In genomic region chr5:177452688-177453638, GRCh38 we compare ENCODE assay signal across 10 cellular contexts. TPM values are rescaled to one million over a fixed set of nuclear protein-coding genes. Genes with fewer than 3 reads are reported as not detected.
DNase-seq lines count a peak whose midpoint lies in the region; ATAC-seq, FAIRE-seq and TF ChIP-seq lines count a peak whose summit lies in the region.
"Had no signal": no experiment of that assay in that cellular context is flagged by ENCODE, and none has a peak within 500 bp of the region (broad histone marks: within the 10 kb centered on the region; RNA-seq: fewer than 3 reads in every experiment).

No MANE protein-coding gene starts in this region.

- peaks cover 4% of the 10 kb centered on the region for H3K36me3 Mint-ChIP-seq in CD8-positive, alpha-beta T cell
- H3K36me3 Mint-ChIP-seq in naive thymus-derived CD8-positive, alpha-beta T cell = peaks cover 0 to 3% (median 0%) of the 10 kb centered on the region in 3 donors

- no peak overlapping the region for H3K27ac ChIP-seq in CD8-positive, alpha-beta T cell (ENCODE audit: low read depth, low read length)
- peak overlapping the region; percentile 2; the same call in 1 of the 2 replicates for H3K27ac ChIP-seq in HCT116 (ENCODE audit: low read depth, low read length)
- no peak overlapping the region for H3K27ac ChIP-seq in K562 (ENCODE audit: extremely low read depth, low read depth, low read length)
- no peak overlapping the region for H3K27ac ChIP-seq in ovary

- H3K4me2 ChIP-seq in HCT116 (ENCODE audit: low read length) (peak overlapping the region; percentile 96), K562 (ENCODE audit: insufficient read depth, low read length) (no peak overlapping the region)

- peaks cover 28% of the 10 kb centered on the region for H3K4me1 Mint-ChIP-seq in CD8-positive, alpha-beta T cell (ENCODE audit: low read depth)
- peaks cover 21 to 51% (median 38%) of the 10 kb centered on the region in 4 donors for H3K4me1 Mint-ChIP-seq in naive thymus-derived CD8-positive, alpha-beta T cell

- intact Hi-C loops in CD8-positive, alpha-beta T cell (cut with DNase I, micrococcal nuclease) = no loop called here
- intact Hi-C loops in HCT116 (cut with micrococcal nuclease) (no loop called here), K562 (cut with micrococcal nuclease) (no loop called here), ovary (cut with DNase I) (loop anchor here in 3 of 4 donors (5.0 to 10.0 kb wide), 4 partner anchors 36 to 338 kb away; partner anchors contain the start of gene MXD3 (in 2 of the 3))

- H3K27me3 ChIP-seq in CD8-positive, alpha-beta T cell (ENCODE audit: insufficient read depth, low read length) = no peaks in the 10 kb centered on the region
- no peaks in the 10 kb centered on the region for H3K27me3 ChIP-seq in HCT116 (ENCODE audit: insufficient read depth, low read length)
- H3K27me3 ChIP-seq in K562 (ENCODE audit: control insufficient read depth in 2 of 2, insufficient read depth in 2 of 2, low read length in 2 of 2) = no peaks in the 10 kb centered on the region
- no peaks in the 10 kb centered on the region for H3K27me3 ChIP-seq in ovary

- POLR2A ChIA-PET in CD8-positive, alpha-beta T cell (lab: Charles Lee) = interaction anchor here (1.1 to 22.6 kb wide), 9 partner anchors 8 to 140 kb away, joined by 3 to 498 read pairs (median 4); partner anchors contain the start of genes GRK6 and PFN3
- POLR2A ChIA-PET in HCT116 (lab: Charles Lee) (interaction anchor here (0.6 to 1.0 kb wide), 4 partner anchors 26 to 54 kb away, joined by 3 to 5 read pairs (median 4); partner anchors contain the start of gene GRK6), K562 (lab: Yijun Ruan, JAX) (interaction anchor here (0.5 to 2.5 kb wide), 9 partner anchors 8 to 386 kb away, joined by 3 to 19 read pairs (median 4); partner anchors contain the start of genes GRK6, LMAN2 and PDLIM7)
- POLR2A ChIA-PET in naive thymus-derived CD8-positive, alpha-beta T cell (lab: Charles Lee) = interaction anchor here (0.8 to 25.4 kb wide), 8 partner anchors 9 to 83 kb away, joined by 3 to 1530 read pairs (median 4); partner anchors contain the start of genes F12, GRK6 and PRR7

- RAD21 ChIA-PET in HCT116 (lab: Charles Lee; ENCODE audit: low non-redundant PET in 1 of 2, low total read pairs in 2 of 2, uncharacterized antibody in 2 of 2, unreplicated experiment in 2 of 2) = interaction anchor here in 1 of 2 experiments (1.5 kb wide), 1 partner anchor 62 kb away, joined by 6 read pairs; no protein-coding TSS in a partner anchor

- CTCF ChIA-PET in CD8-positive, alpha-beta T cell (lab: Charles Lee) = interaction anchor here (0.8 to 26.7 kb wide), 13 partner anchors 10 to 143 kb away, joined by 3 to 628 read pairs (median 18); partner anchors contain the start of genes F12, GRK6, PFN3 and PRR7
- CTCF ChIA-PET in HCT116 (lab: Charles Lee) (interaction anchor here (1.9 to 6.8 kb wide), 4 partner anchors 27 to 143 kb away, joined by 5 to 85 read pairs (median 18); partner anchors contain the start of genes GRK6 and PFN3), K562 (lab: Yijun Ruan, JAX; ENCODE audit: low intra/inter-chr PET ratio) (interaction anchor here (0.8 to 6.2 kb wide), 3 partner anchors 49 to 339 kb away, joined by 3 to 107 read pairs (median 78); no protein-coding TSS in a partner anchor)

- no peak overlapping the region for H2AFZ ChIP-seq in HCT116 (ENCODE audit: low read depth, low read length, poor library complexity, severe bottlenecking)
- H2AFZ ChIP-seq in K562 (ENCODE audit: low read depth, low read length) = no peak overlapping the region

- BruUV-seq in HCT116 (replicated peaks; lab: Mats Ljungman, UMichigan) = no TSS peak
- BruUV-seq in K562 (replicated peaks; lab: Mats Ljungman, UMichigan) = no TSS peak

- H4K20me1 ChIP-seq in HCT116 (ENCODE audit: insufficient read depth) (no peaks in the 10 kb centered on the region), K562 (replicated peaks; ENCODE audit: control insufficient read depth, insufficient read depth, low read length) (peaks cover 16% of the 10 kb centered on the region)

- no peak overlapping the region for H3K27ac Mint-ChIP-seq in CD8-positive, alpha-beta T cell
- H3K27ac Mint-ChIP-seq in naive thymus-derived CD8-positive, alpha-beta T cell = peak overlapping the region in 9 of 10 donors; percentile 61 to 98 (median 70)

- H3K9me3 ChIP-seq in CD8-positive, alpha-beta T cell (ENCODE audit: low read length) = no peaks in the 10 kb centered on the region
- no peaks in the 10 kb centered on the region for H3K9me3 ChIP-seq in HCT116 (ENCODE audit: control insufficient read depth in 1 of 2, insufficient read depth in 1 of 2, low read depth in 1 of 2, low read length in 2 of 2)
- H3K9me3 ChIP-seq in K562 (replicated peaks; ENCODE audit: control insufficient read depth, insufficient read depth, low read depth, low read length) = no peaks in the 10 kb centered on the region
- H3K9me3 ChIP-seq in ovary = no peaks in the 10 kb centered on the region

- no peak for FAIRE-seq in K562 (lab: Jason Lieb, UNC)
- FAIRE-seq: colon had no signal

- no peaks in the 10 kb centered on the region for H3K36me3 ChIP-seq in CD8-positive, alpha-beta T cell (ENCODE audit: insufficient read depth, low read length)
- H3K36me3 ChIP-seq in HCT116 (ENCODE audit: control insufficient read depth in 1 of 2, insufficient read depth in 2 of 2, low read length in 2 of 2) (peaks cover 0 to 1% of the 10 kb centered on the region in 2 experiments; a peak in 1 of 4 replicates), K562 (ENCODE audit: control insufficient read depth, insufficient read depth, low read length) (peaks cover 10% of the 10 kb centered on the region; the same call in 1 of the 3 replicates), ovary (no peaks in the 10 kb centered on the region)

- TF ChIP-seq CTCF in CD8-positive, alpha-beta T cell (IDR thresholded peaks at IDR 0.05) = no peak
- peak in 1 of 3 experiments; percentile 23; a peak in 1 of 6 replicates for TF ChIP-seq CTCF in HCT116 (IDR thresholded peaks at IDR 0.05 in 2 of 3, conservative IDR thresholded peaks at IDR 0.05 in 1 of 3; ENCODE audit: borderline replicate concordance in 1 of 3, insufficient read depth in 1 of 3, low read depth in 2 of 3, low read length in 2 of 3)
- TF ChIP-seq CTCF in K562 (IDR thresholded peaks at IDR 0.05 in 2 of 3, conservative IDR thresholded peaks at IDR 0.05 in 1 of 3; ENCODE audit: insufficient read depth in 2 of 3, low read depth in 1 of 3, low read length in 3 of 3) = no peak
- TF ChIP-seq CTCF in ovary (IDR thresholded peaks at IDR 0.05) = no peak
- TF ChIP-seq CTCF in GM13976 (IDR thresholded peaks at IDR 0.05; ENCODE audit: borderline replicate concordance, control extremely low read depth, extremely low read depth, insufficient read depth, missing control alignments) = no peak

- peaks cover 3% of the 10 kb centered on the region for H3K9me1 ChIP-seq in K562 (ENCODE audit: control insufficient read depth, insufficient read depth, low read length)

- in situ Hi-C loops in K562 (cut with MboI) (loop anchor here (10.0 kb wide), 1 partner anchor 338 kb away; no protein-coding TSS in a partner anchor), GM13976 (cut with MboI; ENCODE audit: low sequenced_read_pairs, unreplicated experiment) (loop anchor here (10.0 kb wide), 1 partner anchor 48 kb away; the partner anchor contains the start of genes F12 and PFN3)

- H3K27me3 Mint-ChIP-seq in CD8-positive, alpha-beta T cell (ENCODE audit: low read depth) = no peaks in the 10 kb centered on the region
- no peaks in the 10 kb centered on the region for H3K27me3 Mint-ChIP-seq in naive thymus-derived CD8-positive, alpha-beta T cell

- peak overlapping the region; percentile 15 for H3K4me3 Mint-ChIP-seq in CD8-positive, alpha-beta T cell
- H3K4me3 Mint-ChIP-seq in naive thymus-derived CD8-positive, alpha-beta T cell = peak overlapping the region; percentile 18 to 89 (median 79)

- H3K79me2 ChIP-seq in HCT116 (ENCODE audit: insufficient read depth, low read length) = peaks cover 35% of the 10 kb centered on the region
- H3K79me2 ChIP-seq in K562 (ENCODE audit: control insufficient read depth, insufficient read depth, low read length) = peaks cover 10% of the 10 kb centered on the region; the same call in 2 of the 3 replicates
- H3K79me2 ChIP-seq: parathyroid adenoma had no signal

- DNase-seq in CD8-positive, alpha-beta T cell = no peak
- DNase-seq in HCT116 (ENCODE audit: low read depth, low spot score) (no peak), K562 (ENCODE audit: extremely low read depth in 1 of 4, low spot score in 3 of 4) (no peak), ovary (no peak), epidermal melanocyte (ENCODE audit: insufficient read length, low spot score) (no peak), GM13976 (ENCODE audit: low spot score) (no peak)
- DNase-seq in naive thymus-derived CD8-positive, alpha-beta T cell = no peak

- H3K9ac ChIP-seq in HCT116 (ENCODE audit: low read length) (peak overlapping the region; percentile 92; the same call in 1 of the 2 replicates), K562 (ENCODE audit: insufficient read depth in 1 of 2, low read depth in 2 of 2, low read length in 2 of 2) (peak overlapping the region in 1 of 2 experiments; percentile 39; a peak in 1 of 4 replicates)
- H3K9ac ChIP-seq: parathyroid adenoma had no signal

- H3K4me3 ChIP-seq in CD8-positive, alpha-beta T cell (ENCODE audit: low read depth, low read length) = no peak overlapping the region
- H3K4me3 ChIP-seq in HCT116 (replicated peaks in 1 of 2; ENCODE audit: low read depth in 1 of 2, low read length in 2 of 2) = no peak overlapping the region
- H3K4me3 ChIP-seq in K562 = no peak overlapping the region
- H3K4me3 ChIP-seq in ovary = no peak overlapping the region

- ATAC-seq in CD8-positive, alpha-beta T cell = no peak
- ATAC-seq in HCT116 = no peak
- no peak for ATAC-seq in K562
- no peak for ATAC-seq in naive thymus-derived CD8-positive, alpha-beta T cell
- ATAC-seq in GM21619 (IDR thresholded peaks at IDR 0.05; ENCODE audit: unreplicated experiment) = no peak

- H3K9me2 ChIP-seq in HCT116 (ENCODE audit: insufficient read depth) = no peaks in the 10 kb centered on the region

- no peak for TF ChIP-seq RAD21 in HCT116 (IDR thresholded peaks at IDR 0.05; ENCODE audit: low read depth)
- no peak for TF ChIP-seq RAD21 in K562 (CRISPR knock-in tag; conservative IDR thresholded peaks at IDR 0.05 in 1 of 2, IDR thresholded peaks at IDR 0.05 in 1 of 2)

- H3K9me3 Mint-ChIP-seq in CD8-positive, alpha-beta T cell = no peaks in the 10 kb centered on the region
- no peaks in the 10 kb centered on the region for H3K9me3 Mint-ChIP-seq in naive thymus-derived CD8-positive, alpha-beta T cell

- TF ChIP-seq POLR2A in HCT116 (IDR thresholded peaks at IDR 0.05; ENCODE audit: borderline replicate concordance, extremely low read depth, insufficient read depth, insufficient read length) (no peak), K562 (conservative IDR thresholded peaks at IDR 0.05) (no peak), ovary (IDR thresholded peaks at IDR 0.05) (no peak)

- H3K4me1 ChIP-seq in CD8-positive, alpha-beta T cell (ENCODE audit: insufficient read depth, low read length) = peaks cover 19% of the 10 kb centered on the region
- H3K4me1 ChIP-seq in HCT116 (ENCODE audit: control insufficient read depth in 1 of 2, insufficient read depth in 2 of 2, low read length in 2 of 2) = peaks cover 27 to 75% of the 10 kb centered on the region in 2 experiments
- H3K4me1 ChIP-seq in K562 (replicated peaks in 1 of 2; ENCODE audit: control insufficient read depth in 2 of 2, insufficient read depth in 2 of 2, low read length in 2 of 2) = peaks cover 0 to 50% of the 10 kb centered on the region in 2 experiments; a peak in 3 of 5 replicates
- peaks cover 7% of the 10 kb centered on the region for H3K4me1 ChIP-seq in ovary (ENCODE audit: insufficient read depth)

- WGBS in K562 (ENCODE audit: insufficient coverage, low coverage, missing lambda C conversion rate) = 80% methylated on average over 15 of the region's 17 CpGs
- WGBS in ovary, 3 donors = 83 to 92% (median 84%) methylated on average over 17 of the region's 17 CpGs

- TF ChIP-seq EP300 in K562 (IDR thresholded peaks at IDR 0.05; ENCODE audit: low read length) (no peak), ovary (IDR thresholded peaks at IDR 0.05) (no peak)

RNA-seq across cellular contexts. Expression of gene PRR7, which starts 6.3 kb away (rescaled TPM):
- total RNA-seq in CD8-positive, alpha-beta T cell = 10 to 100 TPM; 21.0 TPM
- 39.9 TPM for total RNA-seq in HCT116 (2021; ENCODE audit: unreplicated experiment)
- 28.9 and 29.4 TPM in 2 replicates for polyA plus RNA-seq in HCT116 (2012)
- 1.6 TPM in 1 of 2 replicates, not detected in the other for total RNA-seq in K562 (2011; cell fraction: chromatin; rRNA removed; ENCODE audit: low replicate concordance)
- total RNA-seq in K562 (2011; cell fraction: nucleolus; rRNA removed) = 3.3 and 4.7 TPM in 2 replicates
- total RNA-seq in K562 (2011; cell fraction: nucleoplasm; rRNA removed) = 1.0 and 1.9 TPM in 2 replicates
- 11.3 and 14.9 TPM in 2 replicates for total RNA-seq in K562 (2014; rRNA removed)
- not detected in 2 replicates for total RNA-seq in K562 (2014; rRNA removed; fragmentation: Illumina TruSeq; extraction: Trizol)
- 0.80 and 1.2 TPM in 2 replicates for total RNA-seq in K562 (2015; rRNA removed; fragmentation: Illumina TruSeq; extraction: Trizol)
- total RNA-seq in K562 (2021) = 9.7 and 10.4 TPM in 2 replicates
- 0.92 and 1.0 TPM in 2 replicates for polyA plus RNA-seq in K562 (2011; rRNA removed)
- polyA plus RNA-seq in K562 (2011; cell fraction: cytosol; rRNA removed) = 3.5 and 22.1 TPM in 2 replicates
- polyA plus RNA-seq in K562 (2011; cell fraction: nucleus; rRNA removed) = 3.3 and 7.7 TPM in 2 replicates
- 2.3 and 4.3 TPM in 2 replicates for polyA plus RNA-seq in K562 (2012)
- polyA plus RNA-seq in K562 (2014; fragmentation: Illumina TruSeq; extraction: Trizol) = 0.24 TPM in 1 of 2 replicates, not detected in the other
- polyA plus RNA-seq in K562 (2014; fragmentation: Nextera tagmentation; extraction: Ambion mirVana) = not detected
- 10.9 and 11.2 TPM in 2 replicates for polyA plus RNA-seq in K562 (2014; rRNA removed)
- polyA minus RNA-seq in K562 (2011; rRNA and poly(A)+ RNA removed) = not detected in 2 replicates
- polyA minus RNA-seq in K562 (2011; cell fraction: cytosol; rRNA and poly(A)+ RNA removed) = 3.3 and 6.1 TPM in 2 replicates
- 2.1 and 2.6 TPM in 2 replicates for polyA minus RNA-seq in K562 (2011; cell fraction: nucleus; rRNA and poly(A)+ RNA removed)
- 1 to 10 TPM; 7.6 to 7.7 TPM for total RNA-seq in naive thymus-derived CD8-positive, alpha-beta T cell
- polyA plus RNA-seq in naive thymus-derived CD8-positive, alpha-beta T cell = 10 to 100 TPM; 14.6 to 21.6 (median 20.6) TPM
- 10 to 100 TPM in 1 of 7 donors, 1 to 10 TPM in 5, under 1 TPM in 1; 0.66 to 11.4 (median 2.1) TPM for total RNA-seq in ovary
- under 1 TPM in 1 of 2 donors, not detected in 1; 0.51 TPM for polyA plus RNA-seq in ovary

RNA-seq across cellular contexts. Expression of gene DBN1, which starts 20.5 kb away (rescaled TPM):
- 10 to 100 TPM; 16.2 to 19.9 TPM for total RNA-seq in CD8-positive, alpha-beta T cell
- total RNA-seq in HCT116 (2021; ENCODE audit: unreplicated experiment) (144 TPM), K562 (2014; rRNA removed) (72.9 and 87.2 TPM in 2 replicates), K562 (2014; rRNA removed; fragmentation: Illumina TruSeq; extraction: Trizol) (11.7 and 12.3 TPM in 2 replicates), K562 (2015; rRNA removed; fragmentation: Illumina TruSeq; extraction: Trizol) (27.9 and 33.0 TPM in 2 replicates), K562 (2021) (78.9 and 84.3 TPM in 2 replicates), ovary (10 to 100 TPM; 35.1 to 91.6 (median 57.0) TPM)
- polyA plus RNA-seq in HCT116 (2012) = 110 and 117 TPM in 2 replicates
- 62.9 and 114 TPM in 2 replicates for total RNA-seq in K562 (2011; cell fraction: chromatin; rRNA removed; ENCODE audit: low replicate concordance)
- 51.0 and 54.6 TPM in 2 replicates for total RNA-seq in K562 (2011; cell fraction: nucleolus; rRNA removed)
- 24.9 and 46.2 TPM in 2 replicates for total RNA-seq in K562 (2011; cell fraction: nucleoplasm; rRNA removed)
- polyA plus RNA-seq in K562 (2011; rRNA removed) (34.3 and 44.2 TPM in 2 replicates), K562 (2014; fragmentation: Illumina TruSeq; extraction: Trizol) (22.1 and 54.4 TPM in 2 replicates), K562 (2014; fragmentation: Nextera tagmentation; extraction: Ambion mirVana) (under 1 TPM; 0.25 to 0.34 TPM), K562 (2014; rRNA removed) (53.2 and 81.8 TPM in 2 replicates), ovary (10 to 100 TPM; 18.4 to 55.4 TPM)
- 21.2 and 83.9 TPM in 2 replicates for polyA plus RNA-seq in K562 (2011; cell fraction: cytosol; rRNA removed)
- 142 and 188 TPM in 2 replicates for polyA plus RNA-seq in K562 (2011; cell fraction: nucleus; rRNA removed)
- polyA plus RNA-seq in K562 (2012) = 44.7 and 45.1 TPM in 2 replicates
- 20.0 and 24.6 TPM in 2 replicates for polyA minus RNA-seq in K562 (2011; rRNA and poly(A)+ RNA removed)
- polyA minus RNA-seq in K562 (2011; cell fraction: cytosol; rRNA and poly(A)+ RNA removed) = 26.6 and 37.0 TPM in 2 replicates
- polyA minus RNA-seq in K562 (2011; cell fraction: nucleus; rRNA and poly(A)+ RNA removed) = 30.0 and 61.5 TPM in 2 replicates
- total RNA-seq in naive thymus-derived CD8-positive, alpha-beta T cell = 10 to 100 TPM; 57.0 to 62.9 TPM
- 10 to 100 TPM; 20.5 to 25.3 (median 21.8) TPM for polyA plus RNA-seq in naive thymus-derived CD8-positive, alpha-beta T cell

RNA-seq across cellular contexts. Expression of gene GRK6, which starts 26.5 kb away (rescaled TPM):
- total RNA-seq in CD8-positive, alpha-beta T cell = 100 to 1,000 TPM; 133 to 139 TPM
- total RNA-seq in HCT116 (2021; ENCODE audit: unreplicated experiment) = 89.3 TPM
- polyA plus RNA-seq in HCT116 (2012) = 88.3 and 90.2 TPM in 2 replicates
- 102 and 350 TPM in 2 replicates for total RNA-seq in K562 (2011; cell fraction: chromatin; rRNA removed; ENCODE audit: low replicate concordance)
- 191 and 204 TPM in 2 replicates for total RNA-seq in K562 (2011; cell fraction: nucleolus; rRNA removed)
- total RNA-seq in K562 (2011; cell fraction: nucleoplasm; rRNA removed) = 94.0 and 133 TPM in 2 replicates
- 89.8 and 100 TPM in 2 replicates for total RNA-seq in K562 (2014; rRNA removed)
- 31.2 and 35.7 TPM in 2 replicates for total RNA-seq in K562 (2014; rRNA removed; fragmentation: Illumina TruSeq; extraction: Trizol)
- 54.0 and 54.1 TPM in 2 replicates for total RNA-seq in K562 (2015; rRNA removed; fragmentation: Illumina TruSeq; extraction: Trizol)
- total RNA-seq in K562 (2021) = 114 and 122 TPM in 2 replicates
- polyA plus RNA-seq in K562 (2011; rRNA removed) = 44.1 and 44.5 TPM in 2 replicates
- polyA plus RNA-seq in K562 (2011; cell fraction: cytosol; rRNA removed) = 40.2 and 83.8 TPM in 2 replicates
- polyA plus RNA-seq in K562 (2011; cell fraction: nucleus; rRNA removed) = 80.9 and 141 TPM in 2 replicates
- 66.8 and 81.9 TPM in 2 replicates for polyA plus RNA-seq in K562 (2012)
- polyA plus RNA-seq in K562 (2014; fragmentation: Illumina TruSeq; extraction: Trizol) = 39.2 and 69.3 TPM in 2 replicates
- polyA plus RNA-seq in K562 (2014; fragmentation: Nextera tagmentation; extraction: Ambion mirVana) = 1 to 10 TPM in 1 of 2 experiments, under 1 TPM in 1; 0.63 to 1.8 TPM
- 69.0 and 80.4 TPM in 2 replicates for polyA plus RNA-seq in K562 (2014; rRNA removed)
- 60.4 and 79.9 TPM in 2 replicates for polyA minus RNA-seq in K562 (2011; rRNA and poly(A)+ RNA removed)
- 53.3 and 59.0 TPM in 2 replicates for polyA minus RNA-seq in K562 (2011; cell fraction: cytosol; rRNA and poly(A)+ RNA removed)
- polyA minus RNA-seq in K562 (2011; cell fraction: nucleus; rRNA and poly(A)+ RNA removed) = 78.6 and 92.6 TPM in 2 replicates
- 100 to 1,000 TPM; 176 to 181 TPM for total RNA-seq in naive thymus-derived CD8-positive, alpha-beta T cell
- 100 to 1,000 TPM in 2 of 3 donors, 10 to 100 TPM in 1; 83.1 to 204 (median 104) TPM for polyA plus RNA-seq in naive thymus-derived CD8-positive, alpha-beta T cell
- 10 to 100 TPM; 13.6 to 30.3 (median 21.7) TPM for total RNA-seq in ovary
- polyA plus RNA-seq in ovary = 10 to 100 TPM in 1 of 2 donors, 1 to 10 TPM in 1; 5.9 to 15.3 TPM

RNA-seq across cellular contexts. Expression of gene F12, which starts 43.6 kb away (rescaled TPM):
- total RNA-seq in CD8-positive, alpha-beta T cell = not detected
- total RNA-seq in HCT116 (2021; ENCODE audit: unreplicated experiment) (30.0 TPM), K562 (2014; rRNA removed) (13.8 and 23.9 TPM in 2 replicates), K562 (2014; rRNA removed; fragmentation: Illumina TruSeq; extraction: Trizol) (0.80 and 1.1 TPM in 2 replicates), K562 (2015; rRNA removed; fragmentation: Illumina TruSeq; extraction: Trizol) (3.6 and 4.7 TPM in 2 replicates), K562 (2021) (18.3 and 22.6 TPM in 2 replicates), ovary (1 to 10 TPM in 1 of 7 donors, under 1 TPM in 1, not detected in 5; 0.28 to 1.7 TPM)
- polyA plus RNA-seq in HCT116 (2012) = 46.8 and 58.1 TPM in 2 replicates
- total RNA-seq in K562 (2011; cell fraction: chromatin; rRNA removed; ENCODE audit: low replicate concordance) = 2.4 and 7.8 TPM in 2 replicates
- 12.2 and 13.2 TPM in 2 replicates for total RNA-seq in K562 (2011; cell fraction: nucleolus; rRNA removed)
- 5.8 and 6.0 TPM in 2 replicates for total RNA-seq in K562 (2011; cell fraction: nucleoplasm; rRNA removed)
- polyA plus RNA-seq in K562 (2011; rRNA removed) (6.1 and 9.7 TPM in 2 replicates), K562 (2014; fragmentation: Illumina TruSeq; extraction: Trizol) (0.59 and 2.7 TPM in 2 replicates), K562 (2014; fragmentation: Nextera tagmentation; extraction: Ambion mirVana) (1 to 10 TPM in 1 of 2 experiments, under 1 TPM in 1; 0.91 to 1.3 TPM), K562 (2014; rRNA removed) (14.3 and 14.9 TPM in 2 replicates), ovary (not detected)
- polyA plus RNA-seq in K562 (2011; cell fraction: cytosol; rRNA removed) = 11.4 and 33.1 TPM in 2 replicates
- 19.4 and 31.1 TPM in 2 replicates for polyA plus RNA-seq in K562 (2011; cell fraction: nucleus; rRNA removed)
- polyA plus RNA-seq in K562 (2012) = 15.5 and 16.0 TPM in 2 replicates
- 0.63 and 1.6 TPM in 2 replicates for polyA minus RNA-seq in K562 (2011; rRNA and poly(A)+ RNA removed)
- polyA minus RNA-seq in K562 (2011; cell fraction: cytosol; rRNA and poly(A)+ RNA removed) = 8.3 and 17.7 TPM in 2 replicates
- 3.9 and 6.0 TPM in 2 replicates for polyA minus RNA-seq in K562 (2011; cell fraction: nucleus; rRNA and poly(A)+ RNA removed)
- total RNA-seq in naive thymus-derived CD8-positive, alpha-beta T cell = not detected
- under 1 TPM; 0.21 to 0.26 (median 0.25) TPM for polyA plus RNA-seq in naive thymus-derived CD8-positive, alpha-beta T cell

RNA-seq across cellular contexts. Expression of gene PDLIM7, which starts 44.4 kb away (rescaled TPM):
- total RNA-seq in CD8-positive, alpha-beta T cell = 1 to 10 TPM; 6.6 to 7.1 TPM
- total RNA-seq in HCT116 (2021; ENCODE audit: unreplicated experiment) (153 TPM), K562 (2014; rRNA removed) (85.6 and 89.0 TPM in 2 replicates), K562 (2014; rRNA removed; fragmentation: Illumina TruSeq; extraction: Trizol) (6.4 and 10.4 TPM in 2 replicates), K562 (2015; rRNA removed; fragmentation: Illumina TruSeq; extraction: Trizol) (32.6 and 38.1 TPM in 2 replicates), K562 (2021) (112 and 124 TPM in 2 replicates), ovary (100 to 1,000 TPM in 4 of 7 donors, 10 to 100 TPM in 3; 32.7 to 243 (median 151) TPM)
- 152 and 163 TPM in 2 replicates for polyA plus RNA-seq in HCT116 (2012)
- 145 and 420 TPM in 2 replicates for total RNA-seq in K562 (2011; cell fraction: chromatin; rRNA removed; ENCODE audit: low replicate concordance)
- 271 and 275 TPM in 2 replicates for total RNA-seq in K562 (2011; cell fraction: nucleolus; rRNA removed)
- total RNA-seq in K562 (2011; cell fraction: nucleoplasm; rRNA removed) = 200 and 231 TPM in 2 replicates
- polyA plus RNA-seq in K562 (2011; rRNA removed) (34.7 and 66.8 TPM in 2 replicates), K562 (2014; fragmentation: Illumina TruSeq; extraction: Trizol) (25.5 and 49.4 TPM in 2 replicates), K562 (2014; fragmentation: Nextera tagmentation; extraction: Ambion mirVana) (1 to 10 TPM; 2.1 to 4.1 TPM), K562 (2014; rRNA removed) (115 and 119 TPM in 2 replicates), ovary (10 to 100 TPM; 25.7 to 83.3 TPM)
- 40.6 and 105 TPM in 2 replicates for polyA plus RNA-seq in K562 (2011; cell fraction: cytosol; rRNA removed)
- 255 and 454 TPM in 2 replicates for polyA plus RNA-seq in K562 (2011; cell fraction: nucleus; rRNA removed)
- 79.5 and 127 TPM in 2 replicates for polyA plus RNA-seq in K562 (2012)
- polyA minus RNA-seq in K562 (2011; rRNA and poly(A)+ RNA removed) = 18.4 and 18.7 TPM in 2 replicates
- polyA minus RNA-seq in K562 (2011; cell fraction: cytosol; rRNA and poly(A)+ RNA removed) = 39.0 and 41.5 TPM in 2 replicates
- polyA minus RNA-seq in K562 (2011; cell fraction: nucleus; rRNA and poly(A)+ RNA removed) = 90.7 and 100 TPM in 2 replicates
- total RNA-seq in naive thymus-derived CD8-positive, alpha-beta T cell = 10 to 100 TPM; 16.7 to 19.1 TPM
- polyA plus RNA-seq in naive thymus-derived CD8-positive, alpha-beta T cell = 1 to 10 TPM; 4.3 to 5.8 (median 5.3) TPM

Comparison
In these comparisons a context has a peak if more than half of its experiments do, and no peak if none do; other contexts are left out.
1. intact Hi-C loops: an anchor here in ovary (5.0 to 10.0 kb wide); none called in CD8-positive, alpha-beta T cell, HCT116 and K562.